8 cellular contexts compared by ENCODE assay signal in genomic region chr3:53045784-53046170, GRCh38. TPM values are rescaled to one million over a fixed set of nuclear protein-coding genes. Genes with fewer than 3 reads are reported as not detected.
DNase-seq lines count a peak whose midpoint lies in the region; ATAC-seq, FAIRE-seq and TF ChIP-seq lines count a peak whose summit lies in the region.

SFMBT1 (minus strand) TSS chr3:53046073; CDS start chr3:52969128, 76,945 bp downstream.

- intact Hi-C loops in kidney (cut with DNase I): no loop called here

- peak within 1 kb of the TSS; percentile 82 to 90 for H3K9ac ChIP-seq in kidney (ENCODE audit: low read length in 2 of 2)

- FAIRE-seq in kidney (lab: Jason Lieb, UNC): no peak

- H3K4me1 ChIP-seq in kidney (ENCODE audit: control insufficient read depth in 1 of 2, insufficient read depth in 1 of 2, low read depth in 1 of 2, low read length in 2 of 2): peaks cover 8 to 13% of the 10 kb centered on the region in 2 donors

- H3K36me3 ChIP-seq in WERI-Rb-1 (peaks cover 3% of the 10 kb centered on the region; the same call in 1 of the 2 replicates), kidney (ENCODE audit: control insufficient read depth in 1 of 2, insufficient read depth in 2 of 2, low read length in 2 of 2) (no peaks in the 10 kb centered on the region)

- peak; percentile 43 for ATAC-seq in GM21737 (IDR thresholded peaks at IDR 0.05; ENCODE audit: unreplicated experiment)
- no peak for ATAC-seq in HG02870 (IDR thresholded peaks at IDR 0.05; ENCODE audit: unreplicated experiment)

- H3K4me3 ChIP-seq in WERI-Rb-1 (ENCODE audit: low read depth, low read length): peak within 1 kb of the TSS; percentile 78
- H3K4me3 ChIP-seq in kidney (ENCODE audit: low read length in 2 of 2): peak within 1 kb of the TSS; percentile 85 to 86

- DNase-seq in GM03348 (ENCODE audit: low spot score): peak; percentile 97
- peak; percentile 20 to 38 for DNase-seq in Kasumi-1 (lab: John Stamatoyannopoulos, UW)
- DNase-seq in WERI-Rb-1: peak; percentile 75
- peak in 54 of 61 donors; percentile 2 to 82 (median 49) for DNase-seq in caudate nucleus (lab: John Stamatoyannopoulos, UW)
- DNase-seq in kidney: peak; percentile 87
- DNase-seq in stimulated activated CD4-positive, alpha-beta T cell treated with anti-CD3 and anti-CD28 coated beads, Interleukin-15, amount 100 ng/mL, for 24 hours: peak; percentile 82

- TF ChIP-seq CTCF in WERI-Rb-1 (IDR thresholded peaks at IDR 0.05; ENCODE audit: low read depth, low read length) (no peak), kidney (IDR thresholded peaks at IDR 0.05; ENCODE audit: borderline replicate concordance, extremely low read depth, insufficient read depth) (no peak)

- no peaks in the 10 kb centered on the region for H3K27me3 ChIP-seq in WERI-Rb-1 (ENCODE audit: insufficient read depth, low read depth, severe bottlenecking)

- H3K9me3 ChIP-seq in WERI-Rb-1 (ENCODE audit: severe bottlenecking): no peaks in the 10 kb centered on the region
- H3K9me3 ChIP-seq in kidney (ENCODE audit: control insufficient read depth in 1 of 2, low read length in 2 of 2): no peaks in the 10 kb centered on the region

- peak within 1 kb of the TSS; percentile 98 for H3K27ac ChIP-seq in WERI-Rb-1
- peak within 1 kb of the TSS; percentile 90 for H3K27ac ChIP-seq in caudate nucleus (ENCODE audit: low read depth, low read length)
- H3K27ac ChIP-seq in kidney (ENCODE audit: low read depth in 2 of 2, low read length in 2 of 2): peak within 1 kb of the TSS; percentile 56 to 91

RNA-seq across cellular contexts. Expression of gene SFMBT1, which starts in this region (rescaled TPM):
- total RNA-seq in kidney: 16.0 TPM
- polyA plus RNA-seq in kidney (ENCODE audit: insufficient read depth, low read depth, low replicate concordance): 3.4 TPM

Comparison
In these comparisons a context has a peak if more than half of its experiments do, and no peak if none do; other contexts are left out.
1. DNase-seq: peak in every context shown above with its lines; median percentile 97 in GM03348; 87 in kidney; 82 in stimulated activated CD4-positive, alpha-beta T cell treated with anti-CD3 and anti-CD28 coated beads, Interleukin-15, amount 100 ng/mL, for 24 hours; 75 in WERI-Rb-1; 49 in caudate nucleus; 29 in Kasumi-1.